1 cellular context compared by ENCODE assay signal in the genomic region with DNA sequence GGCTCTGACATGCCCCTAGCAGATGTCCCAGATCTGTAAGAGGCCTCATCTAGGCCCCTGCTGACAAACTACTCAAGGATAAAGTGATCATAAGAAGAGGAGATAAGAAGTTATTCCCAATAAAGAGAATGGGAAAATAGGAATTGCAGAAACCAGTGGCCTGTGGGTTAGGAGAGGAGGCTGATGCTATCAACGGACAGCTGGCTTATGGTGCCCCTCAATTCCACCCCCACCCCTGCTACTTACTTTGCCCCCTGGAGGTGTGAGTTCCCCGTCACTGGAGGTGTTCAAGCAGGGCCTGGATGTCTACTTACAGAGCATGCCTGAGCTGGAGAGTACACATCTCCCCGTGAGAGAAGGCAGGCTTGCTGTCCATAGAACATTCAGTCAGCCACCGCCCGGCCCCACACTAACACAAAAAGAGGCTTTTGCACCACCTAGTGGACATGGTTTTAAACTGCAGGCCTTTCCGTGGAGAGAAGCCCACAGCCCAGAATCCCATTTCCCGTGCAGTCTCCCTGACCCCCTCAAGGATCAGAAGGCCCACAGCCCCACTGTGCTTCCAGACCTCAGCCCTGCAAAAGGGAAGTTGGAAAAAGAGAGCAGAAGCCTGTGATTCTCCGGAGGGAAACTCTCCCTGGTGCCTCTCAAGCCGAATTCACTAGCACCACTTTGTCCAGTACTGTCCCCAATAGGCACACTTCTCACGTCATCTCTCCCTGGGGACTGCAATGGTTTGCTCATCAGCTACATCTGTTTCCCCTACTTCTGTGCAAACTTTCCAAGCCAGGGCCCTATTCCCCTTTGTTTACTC.
TF ChIP-seq lines count a peak whose summit lies in the region.

No MANE protein-coding gene starts in this region.

TF ChIP-seq in HepG2, 621 proteins besides CTCF, POLR2A, EP300 and RAD21 (continued from another document and continues in another):
- TF ChIP-seq ZNF296 (CRISPR knock-in tag; conservative IDR thresholded peaks at IDR 0.05), result no peak
- TF ChIP-seq ZBTB1 (CRISPR knock-in tag; IDR thresholded peaks at IDR 0.05; ENCODE audit: borderline replicate concordance), result no peak
- no peak for TF ChIP-seq SOX5 (CRISPR knock-in tag; IDR thresholded peaks at IDR 0.05; ENCODE audit: borderline replicate concordance)
- TF ChIP-seq DMAP1 (CRISPR knock-in tag; IDR thresholded peaks at IDR 0.05), result no peak
- TF ChIP-seq KAT2B (IDR thresholded peaks at IDR 0.05; ENCODE audit: borderline replicate concordance, low read depth, low read length), result no peak
- TF ChIP-seq EZH2 (conservative IDR thresholded peaks at IDR 0.05; ENCODE audit: low read depth, low read length), result no peak
- no peak for TF ChIP-seq SOX6 (IDR thresholded peaks at IDR 0.05)
- no peak for TF ChIP-seq SOX6 (CRISPR knock-in tag; IDR thresholded peaks at IDR 0.05)
- no peak for TF ChIP-seq KDM1A (CRISPR knock-in tag; IDR thresholded peaks at IDR 0.05)
- TF ChIP-seq KLF9 (CRISPR knock-in tag; IDR thresholded peaks at IDR 0.05; ENCODE audit: low read depth), result no peak
- no peak for TF ChIP-seq PRDM10 (CRISPR knock-in tag; IDR thresholded peaks at IDR 0.05; ENCODE audit: low read depth)
- TF ChIP-seq ZBTB38 (CRISPR knock-in tag; IDR thresholded peaks at IDR 0.05), result 0 out of 2 replicates have a peak, but pooled peaks have one; percentile 30
- TF ChIP-seq, protein P1, sequence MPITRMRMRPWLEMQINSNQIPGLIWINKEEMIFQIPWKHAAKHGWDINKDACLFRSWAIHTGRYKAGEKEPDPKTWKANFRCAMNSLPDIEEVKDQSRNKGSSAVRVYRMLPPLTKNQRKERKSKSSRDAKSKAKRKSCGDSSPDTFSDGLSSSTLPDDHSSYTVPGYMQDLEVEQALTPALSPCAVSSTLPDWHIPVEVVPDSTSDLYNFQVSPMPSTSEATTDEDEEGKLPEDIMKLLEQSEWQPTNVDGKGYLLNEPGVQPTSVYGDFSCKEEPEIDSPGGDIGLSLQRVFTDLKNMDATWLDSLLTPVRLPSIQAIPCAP (CRISPR knock-in tag; IDR thresholded peaks at IDR 0.05; ENCODE audit: low read depth), result no peak
- 0 out of 2 replicates have a peak, but pooled peaks have one; percentile 39 for TF ChIP-seq REPIN1 (CRISPR knock-in tag; IDR thresholded peaks at IDR 0.05; ENCODE audit: borderline replicate concordance, low read depth)
- TF ChIP-seq ZBTB3 (CRISPR knock-in tag; IDR thresholded peaks at IDR 0.05; ENCODE audit: borderline replicate concordance, low read depth), result no peak
- no peak for TF ChIP-seq NR2F1 (CRISPR knock-in tag; IDR thresholded peaks at IDR 0.05)
- TF ChIP-seq, protein P2, sequence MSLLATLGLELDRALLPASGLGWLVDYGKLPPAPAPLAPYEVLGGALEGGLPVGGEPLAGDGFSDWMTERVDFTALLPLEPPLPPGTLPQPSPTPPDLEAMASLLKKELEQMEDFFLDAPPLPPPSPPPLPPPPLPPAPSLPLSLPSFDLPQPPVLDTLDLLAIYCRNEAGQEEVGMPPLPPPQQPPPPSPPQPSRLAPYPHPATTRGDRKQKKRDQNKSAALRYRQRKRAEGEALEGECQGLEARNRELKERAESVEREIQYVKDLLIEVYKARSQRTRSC (CRISPR knock-in tag; IDR thresholded peaks at IDR 0.05; ENCODE audit: low read depth), result no peak
- TF ChIP-seq ZKSCAN5 (CRISPR knock-in tag; IDR thresholded peaks at IDR 0.05), result no peak
- no peak for TF ChIP-seq ZNF672 (CRISPR knock-in tag; IDR thresholded peaks at IDR 0.05)
- TF ChIP-seq, protein P3, sequence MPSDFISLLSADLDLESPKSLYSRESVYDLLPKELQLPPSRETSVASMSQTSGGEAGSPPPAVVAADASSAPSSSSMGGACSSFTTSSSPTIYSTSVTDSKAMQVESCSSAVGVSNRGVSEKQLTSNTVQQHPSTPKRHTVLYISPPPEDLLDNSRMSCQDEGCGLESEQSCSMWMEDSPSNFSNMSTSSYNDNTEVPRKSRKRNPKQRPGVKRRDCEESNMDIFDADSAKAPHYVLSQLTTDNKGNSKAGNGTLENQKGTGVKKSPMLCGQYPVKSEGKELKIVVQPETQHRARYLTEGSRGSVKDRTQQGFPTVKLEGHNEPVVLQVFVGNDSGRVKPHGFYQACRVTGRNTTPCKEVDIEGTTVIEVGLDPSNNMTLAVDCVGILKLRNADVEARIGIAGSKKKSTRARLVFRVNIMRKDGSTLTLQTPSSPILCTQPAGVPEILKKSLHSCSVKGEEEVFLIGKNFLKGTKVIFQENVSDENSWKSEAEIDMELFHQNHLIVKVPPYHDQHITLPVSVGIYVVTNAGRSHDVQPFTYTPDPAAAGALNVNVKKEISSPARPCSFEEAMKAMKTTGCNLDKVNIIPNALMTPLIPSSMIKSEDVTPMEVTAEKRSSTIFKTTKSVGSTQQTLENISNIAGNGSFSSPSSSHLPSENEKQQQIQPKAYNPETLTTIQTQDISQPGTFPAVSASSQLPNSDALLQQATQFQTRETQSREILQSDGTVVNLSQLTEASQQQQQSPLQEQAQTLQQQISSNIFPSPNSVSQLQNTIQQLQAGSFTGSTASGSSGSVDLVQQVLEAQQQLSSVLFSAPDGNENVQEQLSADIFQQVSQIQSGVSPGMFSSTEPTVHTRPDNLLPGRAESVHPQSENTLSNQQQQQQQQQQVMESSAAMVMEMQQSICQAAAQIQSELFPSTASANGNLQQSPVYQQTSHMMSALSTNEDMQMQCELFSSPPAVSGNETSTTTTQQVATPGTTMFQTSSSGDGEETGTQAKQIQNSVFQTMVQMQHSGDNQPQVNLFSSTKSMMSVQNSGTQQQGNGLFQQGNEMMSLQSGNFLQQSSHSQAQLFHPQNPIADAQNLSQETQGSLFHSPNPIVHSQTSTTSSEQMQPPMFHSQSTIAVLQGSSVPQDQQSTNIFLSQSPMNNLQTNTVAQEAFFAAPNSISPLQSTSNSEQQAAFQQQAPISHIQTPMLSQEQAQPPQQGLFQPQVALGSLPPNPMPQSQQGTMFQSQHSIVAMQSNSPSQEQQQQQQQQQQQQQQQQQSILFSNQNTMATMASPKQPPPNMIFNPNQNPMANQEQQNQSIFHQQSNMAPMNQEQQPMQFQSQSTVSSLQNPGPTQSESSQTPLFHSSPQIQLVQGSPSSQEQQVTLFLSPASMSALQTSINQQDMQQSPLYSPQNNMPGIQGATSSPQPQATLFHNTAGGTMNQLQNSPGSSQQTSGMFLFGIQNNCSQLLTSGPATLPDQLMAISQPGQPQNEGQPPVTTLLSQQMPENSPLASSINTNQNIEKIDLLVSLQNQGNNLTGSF (CRISPR knock-in tag; IDR thresholded peaks at IDR 0.05), result no peak
- no peak for TF ChIP-seq TBL1XR1 (IDR thresholded peaks at IDR 0.05; ENCODE audit: borderline replicate concordance, low read length, partially characterized antibody)
- 0 out of 2 replicates have a peak, but pooled peaks have one; percentile 58 for TF ChIP-seq ZNF431 (CRISPR knock-in tag; IDR thresholded peaks at IDR 0.05; ENCODE audit: borderline replicate concordance, low read depth)
- no peak for TF ChIP-seq MED13 (CRISPR knock-in tag; IDR thresholded peaks at IDR 0.05)
- TF ChIP-seq ZNF556 (CRISPR knock-in tag; IDR thresholded peaks at IDR 0.05; ENCODE audit: borderline replicate concordance), result peak; percentile 44; the same call in 1 of the 2 replicates
- no peak; the same call in 1 of the 2 replicates for TF ChIP-seq ZFY (CRISPR knock-in tag; IDR thresholded peaks at IDR 0.05)
- TF ChIP-seq, protein P4, sequence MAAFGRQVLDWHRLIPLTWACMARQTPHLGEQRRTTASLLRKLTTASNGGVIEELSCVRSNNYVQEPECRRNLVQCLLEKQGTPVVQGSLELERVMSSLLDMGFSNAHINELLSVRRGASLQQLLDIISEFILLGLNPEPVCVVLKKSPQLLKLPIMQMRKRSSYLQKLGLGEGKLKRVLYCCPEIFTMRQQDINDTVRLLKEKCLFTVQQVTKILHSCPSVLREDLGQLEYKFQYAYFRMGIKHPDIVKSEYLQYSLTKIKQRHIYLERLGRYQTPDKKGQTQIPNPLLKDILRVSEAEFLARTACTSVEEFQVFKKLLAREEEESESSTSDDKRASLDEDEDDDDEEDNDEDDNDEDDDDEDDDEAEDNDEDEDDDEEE (CRISPR knock-in tag; IDR thresholded peaks at IDR 0.05), result no peak
- TF ChIP-seq ZBTB42 (CRISPR knock-in tag; IDR thresholded peaks at IDR 0.05), result 0 out of 2 replicates have a peak, but pooled peaks have one; percentile 10
- no peak for TF ChIP-seq SMARCE1 (IDR thresholded peaks at IDR 0.05; ENCODE audit: borderline replicate concordance)
- TF ChIP-seq CEBPG (CRISPR knock-in tag; IDR thresholded peaks at IDR 0.05), result no peak
- 0 out of 2 replicates have a peak, but pooled peaks have one; percentile 16 for TF ChIP-seq ZNF646 (CRISPR knock-in tag; IDR thresholded peaks at IDR 0.05)
- TF ChIP-seq SMC3 (IDR thresholded peaks at IDR 0.05; ENCODE audit: low read length), result peak; percentile 95
- no peak for TF ChIP-seq SP2 (CRISPR knock-in tag; IDR thresholded peaks at IDR 0.05)
- 0 out of 2 replicates have a peak, but pooled peaks have one; percentile 18 for TF ChIP-seq RXRA (CRISPR knock-in tag; IDR thresholded peaks at IDR 0.05)
- no peak for TF ChIP-seq FOXP4 (CRISPR knock-in tag; IDR thresholded peaks at IDR 0.05)
- no peak for TF ChIP-seq ZNF530 (CRISPR knock-in tag; IDR thresholded peaks at IDR 0.05; ENCODE audit: low read depth)
- TF ChIP-seq CBX1 (IDR thresholded peaks at IDR 0.05; ENCODE audit: low read depth), result no peak
- no peak for TF ChIP-seq ZNF577 (CRISPR knock-in tag; IDR thresholded peaks at IDR 0.05; ENCODE audit: borderline replicate concordance, low read depth)
